ENCODE assay signal across 28 cellular contexts in genomic region chr22:36963302-36963701, GRCh38. TPM values are rescaled to one million over a fixed set of nuclear protein-coding genes. Genes with fewer than 3 reads are reported as not detected.
"Had no signal": no experiment of that assay in that cellular context is flagged by ENCODE, and none has a peak within 500 bp of the region (broad histone marks: within the 10 kb centered on the region; RNA-seq: fewer than 3 reads in every experiment).

No MANE protein-coding gene starts in this region.

- H3K4me3 ChIP-seq: esophagus muscularis mucosa, heart right ventricle, left lung, lower lobe of right lung, pancreas, psoas muscle, stomach, thyroid gland, upper lobe of left lung, vagina had no signal

- ATAC-seq: foreskin keratinocyte; heart right ventricle; left lung; lower lobe of right lung; naive thymus-derived CD8-positive, alpha-beta T cell; pancreas; psoas muscle; stimulated activated naive B cell treated with anti-CD40 and anti-IgM and Interleukin-4, amounts not matched to agents 10 μg/mL and 1 μg/mL and 100 μg/mL, for 72 hours had no signal

- H3K27ac ChIP-seq: esophagus muscularis mucosa, foreskin keratinocyte, heart right ventricle, left lung, lower lobe of right lung, pancreas, psoas muscle, stomach, thyroid gland, upper lobe of left lung, vagina had no signal

- H3K4me1 ChIP-seq: esophagus muscularis mucosa, foreskin keratinocyte, lower lobe of right lung, pancreas, psoas muscle, stomach, thyroid gland, upper lobe of left lung, vagina had no signal

- DNase-seq: activated CD4-positive, alpha-beta memory T cell treated with anti-CD3 and anti-CD28 coated beads, Interleukin-2, amount 10 ng/mL, durations not matched to agents 7 days and 5 days; activated CD4-positive, alpha-beta T cell treated with anti-CD3 and anti-CD28 coated beads for 1 hour; activated CD4-positive, alpha-beta T cell treated with anti-CD3 and anti-CD28 coated beads, Interleukin-2, amount 10 ng/mL, durations not matched to agents 7 days and 5 days; activated CD8-positive, alpha-beta memory T cell treated with anti-CD3 and anti-CD28 coated beads, Interleukin-2, amount 50 U/mL, for 48 hours; activated gamma-delta T cell; activated naive CD4-positive, alpha-beta T cell treated with anti-CD3 and anti-CD28 coated beads, Interleukin-2, amount 10 ng/mL, durations not matched to agents 7 days and 5 days; activated T-cell treated with anti-CD3 and anti-CD28 coated beads, Interleukin-2, amount 50 U/mL, for 24 hours; amniotic stem cell; caudate nucleus; cortex of kidney; foreskin keratinocyte; heart right ventricle; left lung; lower lobe of right lung; mesenchymal stem cell; naive thymus-derived CD8-positive, alpha-beta T cell; pancreas; psoas muscle; stimulated activated CD4-positive, alpha-beta T cell treated with anti-CD3 and anti-CD28 coated beads, Interleukin-15, amount 100 ng/mL, for 24 hours; stimulated activated CD4-positive, alpha-beta T cell treated with anti-CD3 and anti-CD28 coated beads, Interleukin-2, amount 100 ng/mL, for 24 hours; stimulated activated naive B cell treated with anti-CD40 and anti-IgM and Interleukin-4, amounts not matched to agents 10 μg/mL and 1 μg/mL and 100 μg/mL, for 72 hours; stomach; T-helper 9 cell; thyroid gland; upper lobe of left lung had no signal

- H3K36me3 ChIP-seq: esophagus muscularis mucosa, heart right ventricle, left lung, lower lobe of right lung, pancreas, stomach, thyroid gland, upper lobe of left lung, vagina had no signal

- H3K9me3 ChIP-seq: esophagus muscularis mucosa, left lung, lower lobe of right lung, pancreas, psoas muscle, stomach, thyroid gland, upper lobe of left lung, vagina had no signal

- H3K27me3 ChIP-seq: upper lobe of left lung, vagina had no signal

RNA-seq across cellular contexts. Expression of gene CSF2RB, which starts 49.9 kb away (rescaled TPM):
- total RNA-seq: foreskin keratinocyte, neural crest cell had no signal
- polyA plus RNA-seq: foreskin keratinocyte; naive thymus-derived CD8-positive, alpha-beta T cell had no signal

RNA-seq across cellular contexts. Expression of gene TST, which starts 55.9 kb away (rescaled TPM):
- total RNA-seq: naive thymus-derived CD8-positive, alpha-beta T cell had no signal
